ENCODE assay signal across 1 cellular context in the genomic region with DNA sequence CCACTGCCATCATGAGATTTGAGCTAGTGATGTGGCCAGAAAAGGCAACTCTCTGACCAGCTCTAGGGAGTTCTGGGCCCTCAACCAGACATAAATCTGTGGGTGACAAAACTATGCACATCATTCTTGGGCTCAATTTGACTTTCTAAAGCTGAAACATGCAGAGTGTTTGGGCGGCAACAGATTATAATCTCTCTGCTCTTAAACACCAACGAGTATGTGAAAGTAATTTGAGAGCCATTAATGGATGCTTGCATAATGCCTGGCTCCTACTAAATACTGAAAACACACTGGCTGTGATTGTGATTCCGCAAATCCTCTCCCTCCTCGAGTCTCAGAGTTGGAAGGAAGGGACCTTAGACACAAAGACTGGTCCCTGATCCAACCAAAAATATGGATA.
TF ChIP-seq lines count a peak whose summit lies in the region.

No MANE protein-coding gene starts in this region.

TF ChIP-seq in HEK293, 187 proteins besides CTCF, POLR2A, EP300 and RAD21 (continued from another document):
- TF ChIP-seq ZNF146 (tag by site-specific recombination; IDR thresholded peaks at IDR 0.05) = no peak
- TF ChIP-seq, protein P1, sequence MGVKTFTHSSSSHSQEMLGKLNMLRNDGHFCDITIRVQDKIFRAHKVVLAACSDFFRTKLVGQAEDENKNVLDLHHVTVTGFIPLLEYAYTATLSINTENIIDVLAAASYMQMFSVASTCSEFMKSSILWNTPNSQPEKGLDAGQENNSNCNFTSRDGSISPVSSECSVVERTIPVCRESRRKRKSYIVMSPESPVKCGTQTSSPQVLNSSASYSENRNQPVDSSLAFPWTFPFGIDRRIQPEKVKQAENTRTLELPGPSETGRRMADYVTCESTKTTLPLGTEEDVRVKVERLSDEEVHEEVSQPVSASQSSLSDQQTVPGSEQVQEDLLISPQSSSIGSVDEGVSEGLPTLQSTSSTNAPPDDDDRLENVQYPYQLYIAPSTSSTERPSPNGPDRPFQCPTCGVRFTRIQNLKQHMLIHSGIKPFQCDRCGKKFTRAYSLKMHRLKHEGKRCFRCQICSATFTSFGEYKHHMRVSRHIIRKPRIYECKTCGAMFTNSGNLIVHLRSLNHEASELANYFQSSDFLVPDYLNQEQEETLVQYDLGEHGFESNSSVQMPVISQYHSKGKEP (tag by site-specific recombination; IDR thresholded peaks at IDR 0.05) = peak; percentile 33; the same call in 1 of the 2 replicates
- TF ChIP-seq, protein P2, sequence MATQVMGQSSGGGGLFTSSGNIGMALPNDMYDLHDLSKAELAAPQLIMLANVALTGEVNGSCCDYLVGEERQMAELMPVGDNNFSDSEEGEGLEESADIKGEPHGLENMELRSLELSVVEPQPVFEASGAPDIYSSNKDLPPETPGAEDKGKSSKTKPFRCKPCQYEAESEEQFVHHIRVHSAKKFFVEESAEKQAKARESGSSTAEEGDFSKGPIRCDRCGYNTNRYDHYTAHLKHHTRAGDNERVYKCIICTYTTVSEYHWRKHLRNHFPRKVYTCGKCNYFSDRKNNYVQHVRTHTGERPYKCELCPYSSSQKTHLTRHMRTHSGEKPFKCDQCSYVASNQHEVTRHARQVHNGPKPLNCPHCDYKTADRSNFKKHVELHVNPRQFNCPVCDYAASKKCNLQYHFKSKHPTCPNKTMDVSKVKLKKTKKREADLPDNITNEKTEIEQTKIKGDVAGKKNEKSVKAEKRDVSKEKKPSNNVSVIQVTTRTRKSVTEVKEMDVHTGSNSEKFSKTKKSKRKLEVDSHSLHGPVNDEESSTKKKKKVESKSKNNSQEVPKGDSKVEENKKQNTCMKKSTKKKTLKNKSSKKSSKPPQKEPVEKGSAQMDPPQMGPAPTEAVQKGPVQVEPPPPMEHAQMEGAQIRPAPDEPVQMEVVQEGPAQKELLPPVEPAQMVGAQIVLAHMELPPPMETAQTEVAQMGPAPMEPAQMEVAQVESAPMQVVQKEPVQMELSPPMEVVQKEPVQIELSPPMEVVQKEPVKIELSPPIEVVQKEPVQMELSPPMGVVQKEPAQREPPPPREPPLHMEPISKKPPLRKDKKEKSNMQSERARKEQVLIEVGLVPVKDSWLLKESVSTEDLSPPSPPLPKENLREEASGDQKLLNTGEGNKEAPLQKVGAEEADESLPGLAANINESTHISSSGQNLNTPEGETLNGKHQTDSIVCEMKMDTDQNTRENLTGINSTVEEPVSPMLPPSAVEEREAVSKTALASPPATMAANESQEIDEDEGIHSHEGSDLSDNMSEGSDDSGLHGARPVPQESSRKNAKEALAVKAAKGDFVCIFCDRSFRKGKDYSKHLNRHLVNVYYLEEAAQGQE (tag by site-specific recombination; IDR thresholded peaks at IDR 0.05) = no peak
- TF ChIP-seq ZFP3 (tag by site-specific recombination; IDR thresholded peaks at IDR 0.05; ENCODE audit: low read depth) = no peak
- TF ChIP-seq ZNF2 (tag by site-specific recombination; IDR thresholded peaks at IDR 0.05) = no peak
- TF ChIP-seq HOXD13 (CRISPR knock-in tag; IDR thresholded peaks at IDR 0.05; ENCODE audit: borderline replicate concordance) = no peak
- TF ChIP-seq GFI1B (tag by site-specific recombination; IDR thresholded peaks at IDR 0.05) = 0 out of 2 replicates have a peak, but pooled peaks have one; percentile 41
- TF ChIP-seq YY2 (tag by site-specific recombination; IDR thresholded peaks at IDR 0.05) = no peak
- no peak for TF ChIP-seq ZNF670 (tag by site-specific recombination; IDR thresholded peaks at IDR 0.05; ENCODE audit: low read depth)
- TF ChIP-seq, protein P3, sequence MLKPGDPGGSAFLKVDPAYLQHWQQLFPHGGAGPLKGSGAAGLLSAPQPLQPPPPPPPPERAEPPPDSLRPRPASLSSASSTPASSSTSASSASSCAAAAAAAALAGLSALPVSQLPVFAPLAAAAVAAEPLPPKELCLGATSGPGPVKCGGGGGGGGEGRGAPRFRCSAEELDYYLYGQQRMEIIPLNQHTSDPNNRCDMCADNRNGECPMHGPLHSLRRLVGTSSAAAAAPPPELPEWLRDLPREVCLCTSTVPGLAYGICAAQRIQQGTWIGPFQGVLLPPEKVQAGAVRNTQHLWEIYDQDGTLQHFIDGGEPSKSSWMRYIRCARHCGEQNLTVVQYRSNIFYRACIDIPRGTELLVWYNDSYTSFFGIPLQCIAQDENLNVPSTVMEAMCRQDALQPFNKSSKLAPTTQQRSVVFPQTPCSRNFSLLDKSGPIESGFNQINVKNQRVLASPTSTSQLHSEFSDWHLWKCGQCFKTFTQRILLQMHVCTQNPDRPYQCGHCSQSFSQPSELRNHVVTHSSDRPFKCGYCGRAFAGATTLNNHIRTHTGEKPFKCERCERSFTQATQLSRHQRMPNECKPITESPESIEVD (tag by site-specific recombination; IDR thresholded peaks at IDR 0.05) = peak; percentile 90
- no peak for TF ChIP-seq ZNF544 (tag by site-specific recombination; IDR thresholded peaks at IDR 0.05)
- TF ChIP-seq, protein P4, sequence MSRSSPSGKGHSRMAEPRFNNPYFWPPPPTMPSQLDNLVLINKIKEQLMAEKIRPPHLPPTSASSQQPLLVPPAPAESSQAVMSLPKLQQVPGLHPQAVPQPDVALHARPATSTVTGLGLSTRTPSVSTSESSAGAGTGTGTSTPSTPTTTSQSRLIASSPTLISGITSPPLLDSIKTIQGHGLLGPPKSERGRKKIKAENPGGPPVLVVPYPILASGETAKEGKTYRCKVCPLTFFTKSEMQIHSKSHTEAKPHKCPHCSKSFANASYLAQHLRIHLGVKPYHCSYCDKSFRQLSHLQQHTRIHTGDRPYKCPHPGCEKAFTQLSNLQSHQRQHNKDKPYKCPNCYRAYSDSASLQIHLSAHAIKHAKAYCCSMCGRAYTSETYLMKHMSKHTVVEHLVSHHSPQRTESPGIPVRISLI (tag by site-specific recombination; IDR thresholded peaks at IDR 0.05) = no peak
- TF ChIP-seq ZNF707 (tag by site-specific recombination; IDR thresholded peaks at IDR 0.05) = no peak
- TF ChIP-seq ZNF292 (tag by site-specific recombination; IDR thresholded peaks at IDR 0.05; ENCODE audit: borderline replicate concordance, low read depth) = no peak
- TF ChIP-seq MZF1 (tag by site-specific recombination; IDR thresholded peaks at IDR 0.05; ENCODE audit: borderline replicate concordance) = no peak
- TF ChIP-seq ZNF324 (tag by site-specific recombination; IDR thresholded peaks at IDR 0.05) = no peak
- no peak for TF ChIP-seq ZNF585B (tag by site-specific recombination; IDR thresholded peaks at IDR 0.05)
- no peak for TF ChIP-seq YY1 (tag by site-specific recombination; IDR thresholded peaks at IDR 0.05)
- TF ChIP-seq, protein P5, sequence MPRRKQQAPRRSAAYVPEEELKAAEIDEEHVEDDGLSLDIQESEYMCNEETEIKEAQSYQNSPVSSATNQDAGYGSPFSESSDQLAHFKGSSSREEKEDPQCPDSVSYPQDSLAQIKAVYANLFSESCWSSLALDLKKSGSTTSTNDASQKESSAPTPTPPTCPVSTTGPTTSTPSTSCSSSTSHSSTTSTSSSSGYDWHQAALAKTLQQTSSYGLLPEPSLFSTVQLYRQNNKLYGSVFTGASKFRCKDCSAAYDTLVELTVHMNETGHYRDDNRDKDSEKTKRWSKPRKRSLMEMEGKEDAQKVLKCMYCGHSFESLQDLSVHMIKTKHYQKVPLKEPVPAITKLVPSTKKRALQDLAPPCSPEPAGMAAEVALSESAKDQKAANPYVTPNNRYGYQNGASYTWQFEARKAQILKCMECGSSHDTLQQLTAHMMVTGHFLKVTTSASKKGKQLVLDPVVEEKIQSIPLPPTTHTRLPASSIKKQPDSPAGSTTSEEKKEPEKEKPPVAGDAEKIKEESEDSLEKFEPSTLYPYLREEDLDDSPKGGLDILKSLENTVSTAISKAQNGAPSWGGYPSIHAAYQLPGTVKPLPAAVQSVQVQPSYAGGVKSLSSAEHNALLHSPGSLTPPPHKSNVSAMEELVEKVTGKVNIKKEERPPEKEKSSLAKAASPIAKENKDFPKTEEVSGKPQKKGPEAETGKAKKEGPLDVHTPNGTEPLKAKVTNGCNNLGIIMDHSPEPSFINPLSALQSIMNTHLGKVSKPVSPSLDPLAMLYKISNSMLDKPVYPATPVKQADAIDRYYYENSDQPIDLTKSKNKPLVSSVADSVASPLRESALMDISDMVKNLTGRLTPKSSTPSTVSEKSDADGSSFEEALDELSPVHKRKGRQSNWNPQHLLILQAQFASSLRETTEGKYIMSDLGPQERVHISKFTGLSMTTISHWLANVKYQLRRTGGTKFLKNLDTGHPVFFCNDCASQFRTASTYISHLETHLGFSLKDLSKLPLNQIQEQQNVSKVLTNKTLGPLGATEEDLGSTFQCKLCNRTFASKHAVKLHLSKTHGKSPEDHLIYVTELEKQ (tag by site-specific recombination; IDR thresholded peaks at IDR 0.05; ENCODE audit: borderline replicate concordance) = no peak
- TF ChIP-seq ZNF530 (tag by site-specific recombination; IDR thresholded peaks at IDR 0.05; ENCODE audit: low read depth) = no peak
- TF ChIP-seq ZBTB1 (tag by site-specific recombination; IDR thresholded peaks at IDR 0.05) = no peak
- TF ChIP-seq ZNF404 (tag by site-specific recombination; IDR thresholded peaks at IDR 0.05) = no peak
- TF ChIP-seq ZNF10 (tag by site-specific recombination; IDR thresholded peaks at IDR 0.05) = no peak
- no peak for TF ChIP-seq ZNF624 (tag by site-specific recombination; IDR thresholded peaks at IDR 0.05)
- TF ChIP-seq KLF8 (tag by site-specific recombination; IDR thresholded peaks at IDR 0.05) = no peak
- TF ChIP-seq, protein P6, sequence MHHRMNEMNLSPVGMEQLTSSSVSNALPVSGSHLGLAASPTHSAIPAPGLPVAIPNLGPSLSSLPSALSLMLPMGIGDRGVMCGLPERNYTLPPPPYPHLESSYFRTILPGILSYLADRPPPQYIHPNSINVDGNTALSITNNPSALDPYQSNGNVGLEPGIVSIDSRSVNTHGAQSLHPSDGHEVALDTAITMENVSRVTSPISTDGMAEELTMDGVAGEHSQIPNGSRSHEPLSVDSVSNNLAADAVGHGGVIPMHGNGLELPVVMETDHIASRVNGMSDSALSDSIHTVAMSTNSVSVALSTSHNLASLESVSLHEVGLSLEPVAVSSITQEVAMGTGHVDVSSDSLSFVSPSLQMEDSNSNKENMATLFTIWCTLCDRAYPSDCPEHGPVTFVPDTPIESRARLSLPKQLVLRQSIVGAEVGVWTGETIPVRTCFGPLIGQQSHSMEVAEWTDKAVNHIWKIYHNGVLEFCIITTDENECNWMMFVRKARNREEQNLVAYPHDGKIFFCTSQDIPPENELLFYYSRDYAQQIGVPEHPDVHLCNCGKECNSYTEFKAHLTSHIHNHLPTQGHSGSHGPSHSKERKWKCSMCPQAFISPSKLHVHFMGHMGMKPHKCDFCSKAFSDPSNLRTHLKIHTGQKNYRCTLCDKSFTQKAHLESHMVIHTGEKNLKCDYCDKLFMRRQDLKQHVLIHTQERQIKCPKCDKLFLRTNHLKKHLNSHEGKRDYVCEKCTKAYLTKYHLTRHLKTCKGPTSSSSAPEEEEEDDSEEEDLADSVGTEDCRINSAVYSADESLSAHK (tag by site-specific recombination; IDR thresholded peaks at IDR 0.05) = peak; percentile 26; the same call in 1 of the 2 replicates
- TF ChIP-seq, protein P7, sequence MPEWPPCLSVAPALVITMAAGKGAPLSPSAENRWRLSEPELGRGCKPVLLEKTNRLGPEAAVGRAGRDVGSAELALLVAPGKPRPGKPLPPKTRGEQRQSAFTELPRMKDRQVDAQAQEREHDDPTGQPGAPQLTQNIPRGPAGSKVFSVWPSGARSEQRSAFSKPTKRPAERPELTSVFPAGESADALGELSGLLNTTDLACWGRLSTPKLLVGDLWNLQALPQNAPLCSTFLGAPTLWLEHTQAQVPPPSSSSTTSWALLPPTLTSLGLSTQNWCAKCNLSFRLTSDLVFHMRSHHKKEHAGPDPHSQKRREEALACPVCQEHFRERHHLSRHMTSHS (tag by site-specific recombination; IDR thresholded peaks at IDR 0.05) = no peak
- no peak for TF ChIP-seq ZNF366 (tag by site-specific recombination; conservative IDR thresholded peaks at IDR 0.05)
- no peak for TF ChIP-seq ZNF701 (tag by site-specific recombination; IDR thresholded peaks at IDR 0.05)
- no peak for TF ChIP-seq BCL11B (tag by site-specific recombination; IDR thresholded peaks at IDR 0.05; ENCODE audit: low read depth)
- TF ChIP-seq PRDM1 (tag by site-specific recombination; IDR thresholded peaks at IDR 0.05) = no peak
- TF ChIP-seq KLF10 (tag by site-specific recombination; IDR thresholded peaks at IDR 0.05) = no peak
- TF ChIP-seq, protein P8, sequence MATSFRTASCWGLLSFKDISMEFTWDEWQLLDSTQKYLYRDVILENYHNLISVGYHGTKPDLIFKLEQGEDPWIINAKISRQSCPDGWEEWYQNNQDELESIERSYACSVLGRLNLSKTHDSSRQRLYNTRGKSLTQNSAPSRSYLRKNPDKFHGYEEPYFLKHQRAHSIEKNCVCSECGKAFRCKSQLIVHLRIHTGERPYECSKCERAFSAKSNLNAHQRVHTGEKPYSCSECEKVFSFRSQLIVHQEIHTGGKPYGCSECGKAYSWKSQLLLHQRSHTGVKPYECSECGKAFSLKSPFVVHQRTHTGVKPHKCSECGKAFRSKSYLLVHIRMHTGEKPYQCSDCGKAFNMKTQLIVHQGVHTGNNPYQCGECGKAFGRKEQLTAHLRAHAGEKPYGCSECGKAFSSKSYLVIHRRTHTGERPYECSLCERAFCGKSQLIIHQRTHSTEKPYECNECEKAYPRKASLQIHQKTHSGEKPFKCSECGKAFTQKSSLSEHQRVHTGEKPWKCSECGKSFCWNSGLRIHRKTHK (tag by site-specific recombination; IDR thresholded peaks at IDR 0.05) = no peak
- TF ChIP-seq ZNF629 (tag by site-specific recombination; IDR thresholded peaks at IDR 0.05) = peak; percentile 39; the same call in 1 of the 2 replicates
- TF ChIP-seq ZFP69B (tag by site-specific recombination; IDR thresholded peaks at IDR 0.05) = no peak
- no peak for TF ChIP-seq ZNF426 (tag by site-specific recombination; IDR thresholded peaks at IDR 0.05)
TF ChIP-seq in HEK293: peak in this region for 23.
